ENCODE assay signal across 33 cellular contexts in genomic region chr15:36265422-36265821, GRCh38.
"Had no signal": no experiment of that assay in that cellular context is flagged by ENCODE, and none has a peak within 500 bp of the region (broad histone marks: within the 10 kb centered on the region; RNA-seq: fewer than 3 reads in every experiment).

No MANE protein-coding gene starts in this region.

- H3K27ac ChIP-seq: brain microvascular endothelial cell, cardiac muscle cell, Peyer's patch, VCaP had no signal

- DNase-seq: activated B cell treated with CpG ODN at 0.5 μM for 24 hours; activated CD4-positive, alpha-beta memory T cell treated with anti-CD3 and anti-CD28 coated beads for 36 hours; activated CD4-positive, alpha-beta T cell treated with anti-CD3 and anti-CD28 coated beads for 4 hours; activated CD4-positive, alpha-beta T cell treated with anti-CD3 and anti-CD28 coated beads, Interleukin-2, amount 50 U/mL, for 1 hour; activated CD4-positive, CD25-positive, alpha-beta regulatory T cell treated with anti-CD3 and anti-CD28 coated beads, Interleukin-2, amount 50 U/mL, for 72 hours; activated CD8-positive, alpha-beta memory T cell treated with anti-CD3 and anti-CD28 coated beads, Interleukin-2, amount 10 ng/mL, durations not matched to agents 7 days and 5 days; activated CD8-positive, alpha-beta memory T cell treated with anti-CD3 and anti-CD28 coated beads, Interleukin-2, amount 50 U/mL, for 48 hours; activated effector memory CD4-positive, alpha-beta T cell treated with anti-CD3 and anti-CD28 coated beads, Interleukin-2, amount 50 U/mL, for 16 hours; activated naive CD4-positive, alpha-beta T cell; activated naive CD4-positive, alpha-beta T cell treated with anti-CD3 and anti-CD28 coated beads, Interleukin-2, amount 50 U/mL, for 16 hours; activated naive CD8-positive, alpha-beta T cell treated with anti-CD3 and anti-CD28 coated beads for 36 hours; activated T-cell treated with anti-CD3 and anti-CD28 coated beads, Interleukin-2, amount 50 U/mL, for 48 hours; amniotic stem cell; aorta; brain microvascular endothelial cell; Karpas-422; NCI-H1105; NCI-H1417 treated with DMSO at 0.1 percent for 48 hours; NCI-H187 treated with DMSO at 0.1 percent for 48 hours; NCI-H2081; NCI-H2171 treated with DMSO at 0.1 percent for 48 hours; NCI-H2227 treated with DMSO at 0.1 percent for 48 hours; NCI-H524 treated with DMSO at 0.1 percent for 48 hours; Peyer's patch; RPMI8226; SHP77 treated with DMSO at 0.1 percent for 48 hours; SW 1271; T-helper 1 cell; T-helper 2 cell; T-helper 9 cell had no signal

- ATAC-seq: activated CD8-positive, alpha-beta memory T cell treated with anti-CD3 and anti-CD28 coated beads, Interleukin-2, amount 10 ng/mL, durations not matched to agents 7 days and 5 days; SK-N-SH treated with all-trans-retinoic acid at 6 μM for 48 hours had no signal

- H3K36me3 ChIP-seq: brain microvascular endothelial cell, cardiac muscle cell, Peyer's patch had no signal

- H3K4me3 ChIP-seq: cardiac muscle cell, Peyer's patch had no signal

- H3K4me1 ChIP-seq: Peyer's patch had no signal

- H3K27me3 ChIP-seq: brain microvascular endothelial cell, cardiac muscle cell, Peyer's patch had no signal

- H3K9me3 ChIP-seq: Peyer's patch had no signal
